Comparison of ENCODE assay signal across 22 cellular contexts in the genomic region with DNA sequence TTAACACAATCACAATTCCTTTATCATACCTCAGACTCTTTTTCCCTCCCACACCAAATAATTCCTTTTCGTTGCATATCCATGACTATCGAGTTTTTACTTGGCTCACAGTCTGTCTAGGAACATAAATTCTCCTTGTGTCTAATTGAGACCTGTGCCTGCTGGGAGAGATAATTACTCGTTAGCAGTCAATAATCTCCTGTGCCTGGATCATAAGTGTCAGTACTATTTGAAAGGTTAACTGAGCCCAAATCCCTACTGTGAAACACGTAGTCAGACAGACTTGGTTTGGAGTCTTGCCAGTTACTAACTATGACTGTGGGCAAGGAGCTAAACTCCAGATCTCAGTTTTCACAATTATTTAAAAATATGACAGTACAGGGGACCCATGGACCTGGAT.
"Had no signal": no experiment of that assay in that cellular context is flagged by ENCODE, and none has a peak within 500 bp of the region (broad histone marks: within the 10 kb centered on the region; RNA-seq: fewer than 3 reads in every experiment).

No MANE protein-coding gene starts in this region.

- H3K4me3 Mint-ChIP-seq: activated CD8-positive, alpha-beta T cell treated with anti-CD3 and anti-CD28 coated beads, Interleukin-2, amount 10 ng/mL, durations not matched to agents 7 days and 5 days; activated naive CD8-positive, alpha-beta T cell treated with anti-CD3 and anti-CD28 coated beads, Interleukin-2, amount 10 ng/mL, durations not matched to agents 7 days and 5 days; T-helper 17 cell; WTC11 had no signal

- H3K9me3 Mint-ChIP-seq: activated naive CD8-positive, alpha-beta T cell treated with anti-CD3 and anti-CD28 coated beads, Interleukin-2, amount 10 ng/mL, durations not matched to agents 7 days and 5 days; WTC11 had no signal

- H3K4me1 Mint-ChIP-seq: WTC11 had no signal

- H3K36me3 Mint-ChIP-seq: activated naive CD8-positive, alpha-beta T cell treated with anti-CD3 and anti-CD28 coated beads, Interleukin-2, amount 10 ng/mL, durations not matched to agents 7 days and 5 days; WTC11 had no signal

- ATAC-seq: activated CD8-positive, alpha-beta T cell treated with anti-CD3 and anti-CD28 coated beads, Interleukin-2, amount 10 ng/mL, durations not matched to agents 7 days and 5 days; T-helper 17 cell; WTC11 had no signal

- FAIRE-seq: colon, RCC 7860 had no signal

- DNase-seq: activated CD4-positive, alpha-beta T cell treated with anti-CD3 and anti-CD28 coated beads, Interleukin-2, amount 50 U/mL, for 4 hours; activated CD4-positive, CD25-positive, alpha-beta regulatory T cell treated with anti-CD3 and anti-CD28 coated beads, Interleukin-2, amount 50 U/mL, for 72 hours; activated CD8-positive, alpha-beta memory T cell treated with anti-CD3 and anti-CD28 coated beads, Interleukin-2, amount 50 U/mL, for 48 hours; activated CD8-positive, alpha-beta T cell treated with anti-CD3 and anti-CD28 coated beads, Interleukin-2, amount 10 ng/mL, durations not matched to agents 7 days and 5 days; activated naive CD4-positive, alpha-beta T cell treated with anti-CD3 and anti-CD28 coated beads, Interleukin-2, amount 50 U/mL, for 16 hours; activated naive CD8-positive, alpha-beta T cell treated with anti-CD3 and anti-CD28 coated beads, Interleukin-2, amount 10 ng/mL, durations not matched to agents 7 days and 5 days; anterior cingulate cortex; cerebellar nuclear complex; NCI-H1092 treated with DMSO at 0.1 percent for 48 hours; NCI-H1417 treated with DMSO at 0.1 percent for 48 hours; NCI-H187; NCI-H2171; NCI-H226; NCI-H526; NK-92 treated with Interleukin-12 subunit alpha and Interleukin-12 subunit beta, amount 100 ng/mL, for 24 hours; OCI-M1; SHP77 treated with DMSO at 0.1 percent for 48 hours; T-helper 17 cell; T-helper 9 cell had no signal

- H3K27ac Mint-ChIP-seq: activated CD8-positive, alpha-beta T cell treated with anti-CD3 and anti-CD28 coated beads, Interleukin-2, amount 10 ng/mL, durations not matched to agents 7 days and 5 days; activated naive CD8-positive, alpha-beta T cell treated with anti-CD3 and anti-CD28 coated beads, Interleukin-2, amount 10 ng/mL, durations not matched to agents 7 days and 5 days; T-helper 17 cell; WTC11 had no signal
